In genomic region chr6:22737331-22737730, GRCh38 we compare ENCODE assay signal across 8 cellular contexts.
DNase-seq lines count a peak whose midpoint lies in the region; ATAC-seq and TF ChIP-seq lines count a peak whose summit lies in the region.

No MANE protein-coding gene starts in this region.

- peaks cover 0 to 7% (median 2%) of the 10 kb centered on the region in 5 experiments for H3K9me3 Mint-ChIP-seq in brain

- H3K4me3 Mint-ChIP-seq in brain, result no peak overlapping the region

- peak overlapping the region in 4 of 5 experiments; percentile 68 to 93 (median 85) for H3K27ac Mint-ChIP-seq in brain

- peaks cover 38% of the 10 kb centered on the region for H3K4me1 Mint-ChIP-seq in brain

- intact Hi-C loops in left colon (cut with DNase I, micrococcal nuclease), result no loop called here

- H3K27me3 Mint-ChIP-seq in brain, result peaks cover 2% of the 10 kb centered on the region

- ATAC-seq in left colon (peak; percentile 65), GM19397 (IDR thresholded peaks at IDR 0.05; ENCODE audit: unreplicated experiment) (no peak), GM21360 (IDR thresholded peaks at IDR 0.05; ENCODE audit: unreplicated experiment) (no peak)

- TF ChIP-seq CTCF in brain (conservative IDR thresholded peaks at IDR 0.05), result peak; percentile 71 to 80

- DNase-seq in Ammon's horn (ENCODE audit: low spot score) (peak; percentile 77), HS-27A (ENCODE audit: low read depth) (peak; percentile 23), left colon (peak; percentile 25 to 32), DMS79 (lab: John Stamatoyannopoulos, UW) (no peak), RKO (ENCODE audit: low spot score) (no peak)

- peaks cover 4% of the 10 kb centered on the region for H3K36me3 Mint-ChIP-seq in brain

Comparison
In these comparisons a context has a peak if more than half of its experiments do, and no peak if none do; other contexts are left out.
1. DNase-seq: peak in Ammon's horn (single experiment), HS-27A (single experiment) and left colon (2 of 2); none in DMS79 (single experiment) and RKO (single experiment).